8 cellular contexts compared by ENCODE assay signal in genomic region chr14:30623412-30624131, GRCh38. TPM values are rescaled to one million over a fixed set of nuclear protein-coding genes. Genes with fewer than 3 reads are reported as not detected.
DNase-seq lines count a peak whose midpoint lies in the region; ATAC-seq and TF ChIP-seq lines count a peak whose summit lies in the region.

No MANE protein-coding gene starts in this region.

- H3K27me3 Mint-ChIP-seq in activated naive CD4-positive, alpha-beta T cell treated with anti-CD3 and anti-CD28 coated beads, Interleukin-2, amount 50 U/mL, for 24 hours = no peaks in the 10 kb centered on the region

- H3K36me3 ChIP-seq in adipocyte (ENCODE audit: control insufficient read depth, insufficient read depth, low read length, severe bottlenecking) (peaks cover 6% of the 10 kb centered on the region), liver (ENCODE audit: control insufficient read depth in 4 of 4, insufficient read depth in 3 of 4, low read depth in 1 of 4, low read length in 3 of 4) (peaks cover 0 to 4% (median 0%) of the 10 kb centered on the region in 4 donors), transverse colon (no peaks in the 10 kb centered on the region)

- TF ChIP-seq EP300 in transverse colon (IDR thresholded peaks at IDR 0.05; ENCODE audit: low read depth) = no peak

- H3K4me1 Mint-ChIP-seq in activated naive CD4-positive, alpha-beta T cell treated with anti-CD3 and anti-CD28 coated beads, Interleukin-2, amount 50 U/mL, for 24 hours = peaks cover 52% of the 10 kb centered on the region

- H3K27me3 ChIP-seq in adipocyte (replicated peaks; ENCODE audit: control insufficient read depth, insufficient read depth, low read length) = no peaks in the 10 kb centered on the region
- no peaks in the 10 kb centered on the region for H3K27me3 ChIP-seq in liver (ENCODE audit: control insufficient read depth in 4 of 4, insufficient read depth in 4 of 4, low read length in 3 of 4)
- H3K27me3 ChIP-seq in transverse colon = no peaks in the 10 kb centered on the region

- TF ChIP-seq CTCF in liver (IDR thresholded peaks at IDR 0.05; ENCODE audit: low read depth, low read length, missing input control) = no peak
- no peak for TF ChIP-seq CTCF in transverse colon (IDR thresholded peaks at IDR 0.05)

- intact Hi-C loops in transverse colon (cut with DNase I; ENCODE audit: low total_unique reads) (no loop called here), left colon (cut with DNase I, micrococcal nuclease) (no loop called here)

- 79% methylated on average over 7 of the region's 7 CpGs for WGBS in liver
- 66 to 74% methylated on average over 7 of the region's 7 CpGs for WGBS in transverse colon (ENCODE audit: low coverage in 1 of 2), 2 donors

- in situ Hi-C loops in transverse colon (cut with MboI; ENCODE audit: low pct_ligation_motif_present in 1 of 4, low pct_unique_long_range_greater_than_20kb in 1 of 4, low sequenced_read_pairs in 3 of 4) = no loop called here

- H3K4me1 ChIP-seq in adipocyte (ENCODE audit: control insufficient read depth, insufficient read depth, low read length) (peaks cover 29% of the 10 kb centered on the region), liver (ENCODE audit: control insufficient read depth in 4 of 4, insufficient read depth in 4 of 4, low read length in 3 of 4) (peaks cover 4 to 24% (median 14%) of the 10 kb centered on the region in 4 donors), transverse colon (peaks cover 5 to 44% (median 25%) of the 10 kb centered on the region in 4 donors)

- H3K27ac Mint-ChIP-seq in activated naive CD4-positive, alpha-beta T cell treated with anti-CD3 and anti-CD28 coated beads, Interleukin-2, amount 50 U/mL, for 24 hours = no peak overlapping the region

- TF ChIP-seq RAD21 in liver (IDR thresholded peaks at IDR 0.05) = no peak

- H3K36me3 Mint-ChIP-seq in activated naive CD4-positive, alpha-beta T cell treated with anti-CD3 and anti-CD28 coated beads, Interleukin-2, amount 50 U/mL, for 24 hours = peaks cover 8% of the 10 kb centered on the region

- H3K9me3 Mint-ChIP-seq in activated naive CD4-positive, alpha-beta T cell treated with anti-CD3 and anti-CD28 coated beads, Interleukin-2, amount 50 U/mL, for 24 hours = no peaks in the 10 kb centered on the region

- TF ChIP-seq POLR2A in transverse colon (IDR thresholded peaks at IDR 0.05) = no peak

- H3K4me3 ChIP-seq in adipocyte (ENCODE audit: low read length) (peak overlapping the region; percentile 97), liver (ENCODE audit: low read depth in 1 of 3, low read length in 3 of 3) (peak overlapping the region; percentile 66 to 96 (median 87)), transverse colon (peak overlapping the region in 3 of 4 donors; percentile 65 to 81 (median 81))

- DNase-seq in activated naive CD4-positive, alpha-beta T cell treated with anti-CD3 and anti-CD28 coated beads, Interleukin-2, amount 50 U/mL, for 16 hours = no peak
- DNase-seq in adipocyte (ENCODE audit: low read depth) = no peak
- no peak for DNase-seq in transverse colon
- DNase-seq in GF-D8 (lab: John Stamatoyannopoulos, UW) = no peak
- no peak for DNase-seq in left colon
- DNase-seq in activated CD4-positive, alpha-beta T cell treated with anti-CD3 and anti-CD28 coated beads for 48 hours = no peak

- H3K27ac ChIP-seq in liver (ENCODE audit: low read depth in 1 of 2, low read length in 2 of 2) = no peak overlapping the region
- H3K27ac ChIP-seq in transverse colon = peak overlapping the region in 1 of 4 donors; percentile 94

- H3K9ac ChIP-seq in adipocyte (ENCODE audit: low read length) = peak overlapping the region; percentile 98
- peak overlapping the region in 1 of 2 donors; percentile 99 for H3K9ac ChIP-seq in liver (ENCODE audit: low read depth in 1 of 2, low read length in 2 of 2)

- no peaks in the 10 kb centered on the region for H3K9me3 ChIP-seq in adipocyte (ENCODE audit: control insufficient read depth, low read length)
- no peaks in the 10 kb centered on the region for H3K9me3 ChIP-seq in liver (ENCODE audit: control insufficient read depth in 4 of 4, low read length in 3 of 4)
- no peaks in the 10 kb centered on the region for H3K9me3 ChIP-seq in transverse colon

- no peak for ATAC-seq in left colon

- H3K4me3 Mint-ChIP-seq in activated naive CD4-positive, alpha-beta T cell treated with anti-CD3 and anti-CD28 coated beads, Interleukin-2, amount 50 U/mL, for 24 hours = peak overlapping the region; percentile 97

TF ChIP-seq in liver, 16 proteins besides CTCF, POLR2A, EP300 and RAD21:
- TF ChIP-seq YY1 (IDR thresholded peaks at IDR 0.05) (no peak), HNF4G (IDR thresholded peaks at IDR 0.05) (no peak), SP1 (IDR thresholded peaks at IDR 0.05) (no peak), TAF1 (conservative IDR thresholded peaks at IDR 0.05) (no peak), EGR1 (IDR thresholded peaks at IDR 0.05; ENCODE audit: low read depth in 2 of 2) (no peak), JUND (IDR thresholded peaks at IDR 0.05) (no peak), MAX (IDR thresholded peaks at IDR 0.05) (no peak), FOXA1 (IDR thresholded peaks at IDR 0.05) (no peak), NR2F2 (IDR thresholded peaks at IDR 0.05) (no peak), GABPA (IDR thresholded peaks at IDR 0.05 in 1 of 2, conservative IDR thresholded peaks at IDR 0.05 in 1 of 2) (no peak), RXRA (IDR thresholded peaks at IDR 0.05) (no peak), FOXA2 (IDR thresholded peaks at IDR 0.05) (no peak), ATF3 (IDR thresholded peaks at IDR 0.05) (no peak), REST (IDR thresholded peaks at IDR 0.05) (no peak), ZBTB33 (IDR thresholded peaks at IDR 0.05) (no peak), HNF4A (conservative IDR thresholded peaks at IDR 0.05) (no peak)

RNA-seq across cellular contexts. Expression of gene SCFD1, which starts 1.5 kb away (rescaled TPM):
- 10 to 100 TPM; 68.2 to 82.1 TPM for total RNA-seq in liver
- polyA plus RNA-seq in liver = 10 to 100 TPM; 24.6 to 37.0 TPM
- total RNA-seq in transverse colon = 100 to 1,000 TPM in 2 of 4 donors, 10 to 100 TPM in 2; 43.4 to 128 (median 84.3) TPM
- total RNA-seq in left colon = 10 to 100 TPM; 77.8 to 79.1 TPM
